Comparison of ENCODE assay signal across 22 cellular contexts in genomic region chr5:173538018-173538417, GRCh38.
"Had no signal": no experiment of that assay in that cellular context is flagged by ENCODE, and none has a peak within 500 bp of the region (broad histone marks: within the 10 kb centered on the region; RNA-seq: fewer than 3 reads in every experiment).

No MANE protein-coding gene starts in this region.

- FAIRE-seq: kidney, pancreas, small intestine had no signal

- H3K4me3 ChIP-seq: dorsolateral prefrontal cortex, hepatocyte, mucosa of descending colon, neural progenitor cell, pancreas, stomach, thoracic aorta, transverse colon had no signal

- H3K9me3 ChIP-seq: mucosa of descending colon, pancreas, stomach, thoracic aorta, transverse colon had no signal

- H3K36me3 ChIP-seq: neural progenitor cell, pancreas, stomach, thoracic aorta, transverse colon had no signal

- H3K4me2 ChIP-seq: hepatocyte, neural progenitor cell had no signal

- H3K27ac ChIP-seq: dorsolateral prefrontal cortex, hepatocyte, neural progenitor cell, pancreas, stomach, thoracic aorta, transverse colon had no signal

- H3K27me3 ChIP-seq: dorsolateral prefrontal cortex, hepatocyte, neural progenitor cell, pancreas, transverse colon had no signal

- DNase-seq: central memory CD4-positive, alpha-beta T cell; cortex of kidney; dorsolateral prefrontal cortex; effector CD8-positive, alpha-beta T cell; foreskin melanocyte; kidney; left colon; mammary epithelial cell; mucosa of descending colon; nucleus accumbens; pancreas; small intestine; stimulated activated CD4-positive, alpha-beta T cell treated with anti-CD3 and anti-CD28 coated beads, Interleukin-12 subunit alpha, Interleukin-12 subunit beta, amount 100 ng/mL, for 4 hours; stimulated activated naive CD4-positive, alpha-beta T cell; stomach; substantia nigra; transverse colon had no signal

- H2AFZ ChIP-seq: hepatocyte, neural progenitor cell had no signal

- ATAC-seq: left colon; mucosa of descending colon; natural killer cell treated with Interleukin-12 subunit alpha and Interleukin-12 subunit beta and Interleukin-15 and Interleukin-18, amount 100 ng/mL, for 72 hours; pancreas; sciatic nerve had no signal

- H3K4me1 ChIP-seq: neural progenitor cell, pancreas, stomach, transverse colon had no signal

- H3K9ac ChIP-seq: neural progenitor cell had no signal

- H3K79me2 ChIP-seq: hepatocyte had no signal
